Comparison of ENCODE assay signal across 8 cellular contexts in genomic region chr19:45424191-45425058, GRCh38. TPM values are rescaled to one million over a fixed set of nuclear protein-coding genes. Genes with fewer than 3 reads are reported as not detected.
A peak's percentile ranks its signal among the peaks of the same experiment; 100 is the strongest.
DNase-seq lines count a peak whose midpoint lies in the region; ATAC-seq and TF ChIP-seq lines count a peak whose summit lies in the region.

No MANE protein-coding gene starts in this region.

- no peaks in the 10 kb centered on the region for H3K9me3 ChIP-seq in HAP-1
- no peaks in the 10 kb centered on the region for H3K9me3 ChIP-seq in PC-3 (ENCODE audit: low read length)
- H3K9me3 ChIP-seq in hepatocyte (ENCODE audit: low read depth), result no peaks in the 10 kb centered on the region

- BruUV-seq in PC-3 (replicated peaks; lab: Mats Ljungman, UMichigan), result no TSS peak

- H4K20me1 ChIP-seq in PC-3 (ENCODE audit: low read length), result no peaks in the 10 kb centered on the region
- H4K20me1 ChIP-seq in hepatocyte (ENCODE audit: insufficient read depth, poor library complexity, severe bottlenecking), result no peaks in the 10 kb centered on the region

- H2AFZ ChIP-seq in PC-3 (ENCODE audit: low read length) (no peak overlapping the region; the same call in 1 of the 2 replicates), hepatocyte (peak overlapping the region; percentile 49)

- ATAC-seq in PC-3, result peak; percentile 80
- no peak for ATAC-seq in GM18868 (IDR thresholded peaks at IDR 0.05; ENCODE audit: unreplicated experiment)

- H3K4me1 ChIP-seq in HAP-1 (peaks cover 14% of the 10 kb centered on the region), PC-3 (ENCODE audit: insufficient read depth, low read length) (peaks cover 25% of the 10 kb centered on the region), hepatocyte (ENCODE audit: insufficient read depth) (peaks cover 24% of the 10 kb centered on the region)

- H3F3A ChIP-seq in PC-3 (ENCODE audit: low read length, unreplicated experiment), result peaks cover 3% of the 10 kb centered on the region

- TF ChIP-seq CTCF in PC-3 (conservative IDR thresholded peaks at IDR 0.05; ENCODE audit: low read depth, low read length), result no peak
- TF ChIP-seq CTCF in hepatocyte (IDR thresholded peaks at IDR 0.05; ENCODE audit: poor library complexity), result no peak
- no peak for TF ChIP-seq CTCF in retinal pigment epithelial cell (conservative IDR thresholded peaks at IDR 0.05; ENCODE audit: low read depth, low read length)
- TF ChIP-seq CTCF in GM13976 (IDR thresholded peaks at IDR 0.05; ENCODE audit: borderline replicate concordance, control extremely low read depth, extremely low read depth, insufficient read depth, missing control alignments), result no peak

- H3K4me2 ChIP-seq in PC-3 (ENCODE audit: low read length) (peak overlapping the region; percentile 73), hepatocyte (peak overlapping the region; percentile 76)

- H3K9me2 ChIP-seq in PC-3 (replicated peaks; ENCODE audit: low read length) (no peaks in the 10 kb centered on the region), hepatocyte (replicated peaks; ENCODE audit: insufficient read depth) (no peaks in the 10 kb centered on the region)

- H3K9ac ChIP-seq in PC-3 (ENCODE audit: low read length), result peak overlapping the region; percentile 87

- H3K79me2 ChIP-seq in PC-3 (ENCODE audit: low read length) (peaks cover 13% of the 10 kb centered on the region), hepatocyte (peaks cover 10% of the 10 kb centered on the region)

- H3K27ac ChIP-seq in PC-3 (ENCODE audit: low read length) (peak overlapping the region; percentile 97), angular gyrus (ENCODE audit: low read depth, low read length) (peak overlapping the region; percentile 88), hepatocyte (peak overlapping the region; percentile 94)

- WGBS in hepatocyte (ENCODE audit: low lambda C conversion rate, missing lambda C conversion rate), result 20% methylated on average over 24 of the region's 24 CpGs

- H3K27me3 ChIP-seq in HAP-1 (ENCODE audit: low read depth), result no peaks in the 10 kb centered on the region
- H3K27me3 ChIP-seq in PC-3 (ENCODE audit: low read length), result no peaks in the 10 kb centered on the region
- no peaks in the 10 kb centered on the region for H3K27me3 ChIP-seq in hepatocyte

- CTCF ChIA-PET in PC-3 (lab: Charles Lee), result no interaction called here

- POLR2A ChIA-PET in PC-3 (lab: Charles Lee; ENCODE audit: unreplicated experiment), result interaction anchor here (0.7 kb wide), 1 partner anchor 15 kb away, joined by 3 read pairs; no protein-coding TSS in a partner anchor

- DNase-seq in Caki2 (ENCODE audit: low read depth) (peak; percentile 90), HAP-1 (ENCODE audit: low spot score in 2 of 2) (peak; percentile 16 to 54), PC-3 (peak; percentile 95), hepatocyte (ENCODE audit: low spot score) (peak; percentile 87), retinal pigment epithelial cell (ENCODE audit: low read depth) (no peak), GM13976 (ENCODE audit: low spot score) (no peak)

- H3K36me3 ChIP-seq in HAP-1 (replicated peaks) (peaks cover 15% of the 10 kb centered on the region), PC-3 (ENCODE audit: low read depth, low read length) (no peaks in the 10 kb centered on the region), hepatocyte (replicated peaks; ENCODE audit: insufficient read depth, low read depth) (no peaks in the 10 kb centered on the region)

- intact Hi-C loops in PC-3 (cut with micrococcal nuclease), result loop anchor here (1.0 kb wide), 2 partner anchors 19 to 54 kb away; partner anchors contain the start of gene PPP1R13L

- H3K4me3 ChIP-seq in HAP-1 (peak overlapping the region; percentile 53), PC-3 (ENCODE audit: low read length) (peak overlapping the region; percentile 69), hepatocyte (peak overlapping the region; percentile 8), retinal pigment epithelial cell (ENCODE audit: low read length) (peak overlapping the region; percentile 77)

- in situ Hi-C loops in Caki2 (cut with HindIII; ENCODE audit: low pct_unique_long_range_greater_than_20kb, low sequenced_read_pairs) (no loop called here), HAP-1 (cut with MboI; ENCODE audit: low sequenced_read_pairs) (no loop called here), GM13976 (cut with MboI; ENCODE audit: low sequenced_read_pairs, unreplicated experiment) (no loop called here)

RNA-seq across cellular contexts. Expression of gene ERCC1, which starts 0.7 kb away (rescaled TPM):
- 120 and 165 TPM in 2 replicates for total RNA-seq in Caki2 (2014; rRNA removed; shearing (Covaris generic); ENCODE audit: low replicate concordance)
- total RNA-seq in PC-3 (2014; rRNA removed) (56.2 and 57.3 TPM in 2 replicates), hepatocyte (42.5 and 51.0 TPM in 2 replicates)
- polyA plus RNA-seq in hepatocyte, result 66.7 and 72.8 TPM in 2 replicates

RNA-seq across cellular contexts. Expression of gene POLR1G, which starts 18.0 kb away (rescaled TPM):
- 32.3 and 33.2 TPM in 2 replicates for total RNA-seq in Caki2 (2014; rRNA removed; shearing (Covaris generic); ENCODE audit: low replicate concordance)
- 25.9 and 43.0 TPM in 2 replicates for total RNA-seq in PC-3 (2014; rRNA removed)
- total RNA-seq in hepatocyte, result 2.7 and 3.3 TPM in 2 replicates
- 2.4 and 2.5 TPM in 2 replicates for polyA plus RNA-seq in hepatocyte

RNA-seq across cellular contexts. Expression of gene PPP1R13L, which starts 19.6 kb away (rescaled TPM):
- total RNA-seq in Caki2 (2014; rRNA removed; shearing (Covaris generic); ENCODE audit: low replicate concordance), result 10.1 and 30.6 TPM in 2 replicates
- 28.6 and 36.4 TPM in 2 replicates for total RNA-seq in PC-3 (2014; rRNA removed)
- 7.9 and 8.7 TPM in 2 replicates for total RNA-seq in hepatocyte
- polyA plus RNA-seq in hepatocyte, result 14.8 and 22.9 TPM in 2 replicates

RNA-seq across cellular contexts. Expression of gene FOSB, which starts 43.4 kb away (rescaled TPM):
- total RNA-seq in Caki2 (2014; rRNA removed; shearing (Covaris generic); ENCODE audit: low replicate concordance), result 2.5 and 3.2 TPM in 2 replicates
- total RNA-seq in PC-3 (2014; rRNA removed), result 35.8 and 60.5 TPM in 2 replicates
- total RNA-seq in hepatocyte, result 37.9 and 73.1 TPM in 2 replicates
- 114 and 168 TPM in 2 replicates for polyA plus RNA-seq in hepatocyte

RNA-seq across cellular contexts. Expression of gene ERCC2, which starts 54.1 kb away (rescaled TPM):
- total RNA-seq in Caki2 (2014; rRNA removed; shearing (Covaris generic); ENCODE audit: low replicate concordance), result 22.9 and 32.9 TPM in 2 replicates
- total RNA-seq in PC-3 (2014; rRNA removed), result 48.0 and 57.5 TPM in 2 replicates
- 10.1 and 13.9 TPM in 2 replicates for total RNA-seq in hepatocyte
- polyA plus RNA-seq in hepatocyte, result 7.1 and 7.3 TPM in 2 replicates

Comparison
In these comparisons a context has a peak if more than half of its experiments do, and no peak if none do; other contexts are left out.
1. DNase-seq: peak in Caki2 (single experiment), HAP-1 (2 of 2), PC-3 (single experiment) and hepatocyte (single experiment); none in retinal pigment epithelial cell (single experiment) and GM13976 (single experiment).
2. H3K4me3 ChIP-seq: peak in every context shown above with its lines; median percentile 77 in retinal pigment epithelial cell; 69 in PC-3; 53 in HAP-1; 8 in hepatocyte.
3. Peak in every context shown above with its lines, with median percentiles within 50 percentile points of each other: H3K27ac ChIP-seq.